In genomic region chr6:130473886-130474285, GRCh38 we compare ENCODE assay signal across 18 cellular contexts.
DNase-seq lines count a peak whose midpoint lies in the region; ATAC-seq, FAIRE-seq and TF ChIP-seq lines count a peak whose summit lies in the region.
"Had no signal": no experiment of that assay in that cellular context is flagged by ENCODE, and none has a peak within 500 bp of the region (broad histone marks: within the 10 kb centered on the region; RNA-seq: fewer than 3 reads in every experiment).

No MANE protein-coding gene starts in this region.

- H3K23ac ChIP-seq in trophoblast cell (ENCODE audit: low read length), result no peak overlapping the region

- H2AK5ac ChIP-seq in trophoblast cell (ENCODE audit: low read length), result no peak overlapping the region

- TF ChIP-seq EP300 in GM12878 (IDR thresholded peaks at IDR 0.05; ENCODE audit: borderline replicate concordance in 1 of 2, control insufficient read depth in 1 of 2, low read depth in 2 of 2, low read length in 2 of 2), result no peak

- H3K14ac ChIP-seq in trophoblast cell (ENCODE audit: low read length), result no peak overlapping the region

- H3K79me2 ChIP-seq in GM12878 (ENCODE audit: control insufficient read depth, insufficient read depth, low read length) (no peaks in the 10 kb centered on the region), trophoblast cell (ENCODE audit: control insufficient read depth, insufficient read depth, low read length, poor library complexity) (no peaks in the 10 kb centered on the region)

- H3K4me1 Mint-ChIP-seq in activated CD4-positive, alpha-beta memory T cell treated with anti-CD3 and anti-CD28 coated beads for 36 hours (ENCODE audit: low read depth), result peaks cover 5% of the 10 kb centered on the region
- H3K4me1 Mint-ChIP-seq in activated CD4-positive, alpha-beta memory T cell treated with anti-CD3 and anti-CD28 coated beads, Interleukin-2, amount 10 ng/mL, durations not matched to agents 7 days and 5 days, result no peaks in the 10 kb centered on the region

- H4K20me1 ChIP-seq in GM12878 (ENCODE audit: control insufficient read depth, insufficient read depth), result no peaks in the 10 kb centered on the region

- ATAC-seq in GM12878, result no peak
- no peak for ATAC-seq in lower lobe of right lung
- ATAC-seq: A549; activated CD8-positive, alpha-beta memory T cell treated with anti-CD3 and anti-CD28 coated beads, Interleukin-2, amount 10 ng/mL, durations not matched to agents 7 days and 5 days had no signal

- H3K4ac ChIP-seq in trophoblast cell (ENCODE audit: low read depth, low read length), result no peak overlapping the region

- no peaks in the 10 kb centered on the region for H3K36me3 Mint-ChIP-seq in activated CD4-positive, alpha-beta memory T cell treated with anti-CD3 and anti-CD28 coated beads for 36 hours
- H3K36me3 Mint-ChIP-seq in activated CD4-positive, alpha-beta memory T cell treated with anti-CD3 and anti-CD28 coated beads, Interleukin-2, amount 10 ng/mL, durations not matched to agents 7 days and 5 days (ENCODE audit: low read depth), result peaks cover 7% of the 10 kb centered on the region

- H3K9ac ChIP-seq in GM12878 (ENCODE audit: control insufficient read depth, insufficient read depth, low read length), result no peak overlapping the region
- no peak overlapping the region for H3K9ac ChIP-seq in trophoblast cell (ENCODE audit: low read length)

- POLR2A ChIA-PET in activated CD4-positive, alpha-beta memory T cell treated with anti-CD3 and anti-CD28 coated beads for 36 hours (lab: Charles Lee), result no interaction called here
- POLR2A ChIA-PET in activated CD4-positive, alpha-beta memory T cell treated with anti-CD3 and anti-CD28 coated beads, Interleukin-2, amount 10 ng/mL, durations not matched to agents 7 days and 5 days (lab: Charles Lee), result no interaction called here
- POLR2A ChIA-PET in GM12878 (lab: Charles Lee), result no interaction called here

- no peak overlapping the region for H2BK12ac ChIP-seq in trophoblast cell (ENCODE audit: low read length)

- no peak overlapping the region for H4K91ac ChIP-seq in trophoblast cell (ENCODE audit: low read depth, low read length)

- no peak for TF ChIP-seq POLR2A in GM12878 (IDR thresholded peaks at IDR 0.05; ENCODE audit: low read depth, low read length)

- intact Hi-C loops in activated CD4-positive, alpha-beta memory T cell treated with anti-CD3 and anti-CD28 coated beads for 36 hours (cut with micrococcal nuclease), result loop anchor here (5.0 kb wide), 1 partner anchor 88 kb away; no protein-coding TSS in a partner anchor
- intact Hi-C loops in GM12878 (cut with micrococcal nuclease; ENCODE audit: unreplicated experiment) (no loop called here), lower lobe of right lung (cut with DNase I) (no loop called here)

- H3K4me1 ChIP-seq in GM12878 (ENCODE audit: control insufficient read depth, insufficient read depth, low read length), result no peaks in the 10 kb centered on the region
- H3K4me1 ChIP-seq in trophoblast cell (ENCODE audit: control insufficient read depth in 1 of 2, insufficient read depth in 2 of 2, low read length in 2 of 2), result no peaks in the 10 kb centered on the region
- H3K4me1 ChIP-seq in lower lobe of right lung, result no peaks in the 10 kb centered on the region
- H3K4me1 ChIP-seq: A549, tibial nerve had no signal

- in situ Hi-C loops in GM12878 (cut with MboI), result no loop called here

- peak; percentile 30 for DNase-seq in activated CD4-positive, alpha-beta memory T cell treated with anti-CD3 and anti-CD28 coated beads for 36 hours
- no peak for DNase-seq in activated CD4-positive, alpha-beta memory T cell treated with anti-CD3 and anti-CD28 coated beads, Interleukin-2, amount 10 ng/mL, durations not matched to agents 7 days and 5 days
- DNase-seq in HT1080 (ENCODE audit: low read depth) (peak; percentile 90), GM12878 (ENCODE audit: low read depth, low spot score) (no peak), trophoblast cell (peak; percentile 67 to 77), GOT3 (lab: John Stamatoyannopoulos, UW) (no peak), CD1c-positive myeloid dendritic cell (ENCODE audit: extremely low spot score) (no peak), lower lobe of right lung (no peak)
- DNase-seq: activated CD8-positive, alpha-beta memory T cell treated with anti-CD3 and anti-CD28 coated beads, Interleukin-2, amount 10 ng/mL, durations not matched to agents 7 days and 5 days; DMS 273 treated with DMSO at 0.1 percent for 48 hours; NCI-H1105; NCI-H526 had no signal

- no peak overlapping the region for H4K12ac ChIP-seq in trophoblast cell (ENCODE audit: low read depth, low read length)

- SMC1A ChIA-PET in GM12878 (lab: Charles Lee; ENCODE audit: uncharacterized antibody, unreplicated experiment), result interaction anchor here (1.3 to 1.4 kb wide), 2 partner anchors 17 to 39 kb away, joined by 5 read pairs; no protein-coding TSS in a partner anchor

- H3K4me3 Mint-ChIP-seq in activated CD4-positive, alpha-beta memory T cell treated with anti-CD3 and anti-CD28 coated beads for 36 hours, result no peak overlapping the region
- H3K4me3 Mint-ChIP-seq in activated CD4-positive, alpha-beta memory T cell treated with anti-CD3 and anti-CD28 coated beads, Interleukin-2, amount 10 ng/mL, durations not matched to agents 7 days and 5 days, result no peak overlapping the region
- H3K4me3 Mint-ChIP-seq: activated CD8-positive, alpha-beta memory T cell treated with anti-CD3 and anti-CD28 coated beads, Interleukin-2, amount 10 ng/mL, durations not matched to agents 7 days and 5 days; activated naive CD8-positive, alpha-beta T cell had no signal

- H3K36me3 ChIP-seq in GM12878 (ENCODE audit: control insufficient read depth in 2 of 2, insufficient read depth in 2 of 2, low read length in 1 of 2) (no peaks in the 10 kb centered on the region), trophoblast cell (ENCODE audit: control insufficient read depth in 1 of 2, insufficient read depth in 2 of 2, low read length in 2 of 2) (no peaks in the 10 kb centered on the region), lower lobe of right lung (no peaks in the 10 kb centered on the region)
- H3K36me3 ChIP-seq: tibial nerve had no signal

- H3K27me3 Mint-ChIP-seq in activated CD4-positive, alpha-beta memory T cell treated with anti-CD3 and anti-CD28 coated beads for 36 hours, result no peaks in the 10 kb centered on the region
- peaks cover 2% of the 10 kb centered on the region for H3K27me3 Mint-ChIP-seq in activated CD4-positive, alpha-beta memory T cell treated with anti-CD3 and anti-CD28 coated beads, Interleukin-2, amount 10 ng/mL, durations not matched to agents 7 days and 5 days
- H3K27me3 Mint-ChIP-seq: activated CD8-positive, alpha-beta memory T cell treated with anti-CD3 and anti-CD28 coated beads, Interleukin-2, amount 10 ng/mL, durations not matched to agents 7 days and 5 days; activated naive CD8-positive, alpha-beta T cell had no signal

- RAD21 ChIA-PET in GM12878 (lab: Charles Lee; ENCODE audit: unreplicated experiment), result no interaction called here

- no peak overlapping the region for H2BK5ac ChIP-seq in trophoblast cell (ENCODE audit: low read depth, low read length, poor library complexity)

- no peak overlapping the region for H3K27ac Mint-ChIP-seq in activated CD4-positive, alpha-beta memory T cell treated with anti-CD3 and anti-CD28 coated beads for 36 hours
- H3K27ac Mint-ChIP-seq in activated CD4-positive, alpha-beta memory T cell treated with anti-CD3 and anti-CD28 coated beads, Interleukin-2, amount 10 ng/mL, durations not matched to agents 7 days and 5 days, result no peak overlapping the region
- H3K27ac Mint-ChIP-seq: activated CD8-positive, alpha-beta memory T cell treated with anti-CD3 and anti-CD28 coated beads, Interleukin-2, amount 10 ng/mL, durations not matched to agents 7 days and 5 days; activated naive CD8-positive, alpha-beta T cell had no signal

- H3K79me1 ChIP-seq in trophoblast cell (ENCODE audit: low read length), result no peaks in the 10 kb centered on the region

- no peak overlapping the region for H3K18ac ChIP-seq in trophoblast cell (ENCODE audit: low read length)

- H3K27ac ChIP-seq in GM12878 (ENCODE audit: control insufficient read depth, insufficient read depth) (no peak overlapping the region), trophoblast cell (ENCODE audit: low read depth, low read length) (no peak overlapping the region), lower lobe of right lung (no peak overlapping the region)
- H3K27ac ChIP-seq: A549, tibial nerve had no signal

- WGBS in GM12878 (ENCODE audit: insufficient coverage, insufficient replicate concordance, low lambda C conversion rate, missing lambda C conversion rate), result 34% methylated on average over 5 of the region's 5 CpGs
- WGBS in trophoblast cell (ENCODE audit: extremely low coverage, insufficient coverage, insufficient read length), result no CpG with 5 or more reads among the region's 5 CpGs

- H3K4me2 ChIP-seq in GM12878 (ENCODE audit: control insufficient read depth, insufficient read depth) (no peak overlapping the region), trophoblast cell (ENCODE audit: low read length) (no peak overlapping the region)
- H3K4me2 ChIP-seq: A549 had no signal

- no peak for TF ChIP-seq RAD21 in GM12878 (IDR thresholded peaks at IDR 0.05; ENCODE audit: insufficient read depth, low read depth, low read length)

- H3K9me3 ChIP-seq in GM12878 (replicated peaks; ENCODE audit: control insufficient read depth, insufficient read depth, low read length) (no peaks in the 10 kb centered on the region), trophoblast cell (ENCODE audit: insufficient read depth, low read depth, low read length) (no peaks in the 10 kb centered on the region), lower lobe of right lung (no peaks in the 10 kb centered on the region)
- H3K9me3 ChIP-seq: A549 had no signal

- no peak overlapping the region for H2BK120ac ChIP-seq in trophoblast cell (ENCODE audit: insufficient read depth, low read length, poor library complexity)

- no peaks in the 10 kb centered on the region for H3K27me3 ChIP-seq in GM12878 (replicated peaks in 1 of 2; ENCODE audit: control insufficient read depth in 2 of 2, insufficient read depth in 2 of 2, low read length in 1 of 2)
- H3K27me3 ChIP-seq in trophoblast cell (ENCODE audit: insufficient read depth, low read length), result no peaks in the 10 kb centered on the region
- no peaks in the 10 kb centered on the region for H3K27me3 ChIP-seq in lower lobe of right lung (ENCODE audit: low read depth)
- H3K27me3 ChIP-seq: tibial nerve had no signal

- no peak overlapping the region for H3K4me3 ChIP-seq in GM12878
- H3K4me3 ChIP-seq in trophoblast cell (ENCODE audit: low read depth, low read length), result no peak overlapping the region
- no peak overlapping the region for H3K4me3 ChIP-seq in lower lobe of right lung
- H3K4me3 ChIP-seq: A549, tibial nerve had no signal

- H4K8ac ChIP-seq in trophoblast cell (ENCODE audit: low read depth, low read length), result no peak overlapping the region

- CTCF ChIA-PET in activated CD4-positive, alpha-beta memory T cell treated with anti-CD3 and anti-CD28 coated beads for 36 hours (lab: Charles Lee), result interaction anchor here (1.7 kb wide), 1 partner anchor 225 kb away, joined by 6 read pairs; no protein-coding TSS in a partner anchor
- CTCF ChIA-PET in activated CD4-positive, alpha-beta memory T cell treated with anti-CD3 and anti-CD28 coated beads, Interleukin-2, amount 10 ng/mL, durations not matched to agents 7 days and 5 days (lab: Charles Lee), result interaction anchor here (0.7 kb wide), 1 partner anchor 11 kb away, joined by 3 read pairs; no protein-coding TSS in a partner anchor
- CTCF ChIA-PET in GM12878 (lab: Yijun Ruan, JAX), result interaction anchor here (0.8 to 2.0 kb wide), 3 partner anchors 23 to 224 kb away, joined by 3 to 6 read pairs (median 3); no protein-coding TSS in a partner anchor

- no TSS peak for BruUV-seq in GM12878 (replicated peaks; lab: Mats Ljungman, UMichigan)

- peak; percentile 23 for FAIRE-seq in GM12878 (lab: Jason Lieb, UNC)
- FAIRE-seq: A549, GM19239, HTR-8/SVneo, TTC549 had no signal

- no peak overlapping the region for H2AFZ ChIP-seq in GM12878 (ENCODE audit: control insufficient read depth, low read depth, low read length)
- H2AFZ ChIP-seq in trophoblast cell (ENCODE audit: insufficient read depth, low read length, poor library complexity), result no peak overlapping the region

- H3K9me3 Mint-ChIP-seq in activated CD4-positive, alpha-beta memory T cell treated with anti-CD3 and anti-CD28 coated beads for 36 hours, result peaks cover 12% of the 10 kb centered on the region
- peaks cover 20% of the 10 kb centered on the region for H3K9me3 Mint-ChIP-seq in activated CD4-positive, alpha-beta memory T cell treated with anti-CD3 and anti-CD28 coated beads, Interleukin-2, amount 10 ng/mL, durations not matched to agents 7 days and 5 days

- TF ChIP-seq CTCF in GM12878 (IDR thresholded peaks at IDR 0.05 in 2 of 3, conservative IDR thresholded peaks at IDR 0.05 in 1 of 3; ENCODE audit: control insufficient read depth in 2 of 3, extremely low read depth in 1 of 3, insufficient read depth in 1 of 3, low read depth in 3 of 3, low read length in 3 of 3) (no peak), lower lobe of right lung (IDR thresholded peaks at IDR 0.05) (no peak)

Comparison
In these comparisons a context has a peak if more than half of its experiments do, and no peak if none do; other contexts are left out.
1. DNase-seq: peak in activated CD4-positive, alpha-beta memory T cell treated with anti-CD3 and anti-CD28 coated beads for 36 hours (single experiment), HT1080 (single experiment) and trophoblast cell (2 of 2); none in activated CD4-positive, alpha-beta memory T cell treated with anti-CD3 and anti-CD28 coated beads, Interleukin-2, amount 10 ng/mL, durations not matched to agents 7 days and 5 days (single experiment), GM12878 (single experiment), GOT3 (single experiment), CD1c-positive myeloid dendritic cell (single experiment) and lower lobe of right lung (single experiment).